ENCODE assay signal across 17 cellular contexts in genomic region chr2:106174056-106174455, GRCh38. TPM values are rescaled to one million over a fixed set of nuclear protein-coding genes. Genes with fewer than 3 reads are reported as not detected.
DNase-seq lines count a peak whose midpoint lies in the region; ATAC-seq and TF ChIP-seq lines count a peak whose summit lies in the region.
"Had no signal": no experiment of that assay in that cellular context is flagged by ENCODE, and none has a peak within 500 bp of the region (broad histone marks: within the 10 kb centered on the region; RNA-seq: fewer than 3 reads in every experiment).

No MANE protein-coding gene starts in this region.

- no peaks in the 10 kb centered on the region for H3K9me3 ChIP-seq in T-helper 17 cell (ENCODE audit: control insufficient read depth, low read length, poor library complexity, severe bottlenecking)
- H3K9me3 ChIP-seq: A549, SJSA1 had no signal

- no peak for ATAC-seq in activated naive CD8-positive, alpha-beta T cell treated with anti-CD3 and anti-CD28 coated beads, Interleukin-2, amount 50 U/mL, for 24 hours
- ATAC-seq in T-helper 17 cell (no peak), GM19328 (IDR thresholded peaks at IDR 0.05; ENCODE audit: unreplicated experiment) (no peak)
- ATAC-seq: A549 had no signal

- H3K36me3 Mint-ChIP-seq in activated naive CD8-positive, alpha-beta T cell treated with anti-CD3 and anti-CD28 coated beads for 36 hours, result peaks cover 9% of the 10 kb centered on the region
- peaks cover 4% of the 10 kb centered on the region for H3K36me3 Mint-ChIP-seq in activated naive CD8-positive, alpha-beta T cell treated with anti-CD3 and anti-CD28 coated beads, Interleukin-2, amount 50 U/mL, for 24 hours (ENCODE audit: low read depth)
- peaks cover 7% of the 10 kb centered on the region for H3K36me3 Mint-ChIP-seq in T-helper 17 cell (ENCODE audit: low read depth)

- no peak for TF ChIP-seq CTCF in GM13976 (IDR thresholded peaks at IDR 0.05; ENCODE audit: borderline replicate concordance, control extremely low read depth, extremely low read depth, insufficient read depth, missing control alignments)

- peak overlapping the region; percentile 63 for H3K27ac Mint-ChIP-seq in activated naive CD8-positive, alpha-beta T cell treated with anti-CD3 and anti-CD28 coated beads for 36 hours
- no peak overlapping the region for H3K27ac Mint-ChIP-seq in activated naive CD8-positive, alpha-beta T cell treated with anti-CD3 and anti-CD28 coated beads, Interleukin-2, amount 50 U/mL, for 24 hours
- H3K27ac Mint-ChIP-seq in T-helper 17 cell, result peak overlapping the region; percentile 4

- no peaks in the 10 kb centered on the region for H3K9me3 Mint-ChIP-seq in activated naive CD8-positive, alpha-beta T cell treated with anti-CD3 and anti-CD28 coated beads for 36 hours
- H3K9me3 Mint-ChIP-seq in activated naive CD8-positive, alpha-beta T cell treated with anti-CD3 and anti-CD28 coated beads, Interleukin-2, amount 50 U/mL, for 24 hours, result no peaks in the 10 kb centered on the region
- H3K9me3 Mint-ChIP-seq: CD14-positive monocyte had no signal

- H3K4me3 Mint-ChIP-seq in activated naive CD8-positive, alpha-beta T cell treated with anti-CD3 and anti-CD28 coated beads for 36 hours, result no peak overlapping the region
- no peak overlapping the region for H3K4me3 Mint-ChIP-seq in activated naive CD8-positive, alpha-beta T cell treated with anti-CD3 and anti-CD28 coated beads, Interleukin-2, amount 50 U/mL, for 24 hours
- peak overlapping the region; percentile 36 for H3K4me3 Mint-ChIP-seq in T-helper 17 cell
- H3K4me3 Mint-ChIP-seq: CD14-positive monocyte had no signal

- peaks cover 55% of the 10 kb centered on the region for H3K4me1 Mint-ChIP-seq in activated naive CD8-positive, alpha-beta T cell treated with anti-CD3 and anti-CD28 coated beads for 36 hours
- H3K4me1 Mint-ChIP-seq in activated naive CD8-positive, alpha-beta T cell treated with anti-CD3 and anti-CD28 coated beads, Interleukin-2, amount 50 U/mL, for 24 hours, result peaks cover 50% of the 10 kb centered on the region
- H3K4me1 Mint-ChIP-seq in T-helper 17 cell, result peaks cover 33% of the 10 kb centered on the region

- in situ Hi-C loops in GM13976 (cut with MboI; ENCODE audit: low sequenced_read_pairs, unreplicated experiment), result no loop called here

- DNase-seq in activated naive CD8-positive, alpha-beta T cell treated with anti-CD3 and anti-CD28 coated beads for 36 hours, result no peak
- DNase-seq in activated naive CD8-positive, alpha-beta T cell treated with anti-CD3 and anti-CD28 coated beads, Interleukin-2, amount 50 U/mL, for 24 hours, result no peak
- DNase-seq in T-helper 17 cell, result no peak
- DNase-seq in myocyte (ENCODE audit: low read depth), result peak; percentile 36
- no peak for DNase-seq in hippocampal formation (lab: John Stamatoyannopoulos, UW)
- DNase-seq in NCI-H748 treated with DMSO at 0.1 percent for 48 hours (lab: John Stamatoyannopoulos, UW), result no peak
- DNase-seq in GM13976 (ENCODE audit: low spot score), result no peak
- DNase-seq: Calu3, DMS79, NCI-H1436, NCI-H2081, NCI-H510A treated with DMSO at 0.1 percent for 48 hours, PC-9 had no signal

- H3K27me3 Mint-ChIP-seq in activated naive CD8-positive, alpha-beta T cell treated with anti-CD3 and anti-CD28 coated beads for 36 hours, result no peaks in the 10 kb centered on the region
- H3K27me3 Mint-ChIP-seq in activated naive CD8-positive, alpha-beta T cell treated with anti-CD3 and anti-CD28 coated beads, Interleukin-2, amount 50 U/mL, for 24 hours, result no peaks in the 10 kb centered on the region
- H3K27me3 Mint-ChIP-seq in T-helper 17 cell, result no peaks in the 10 kb centered on the region

RNA-seq across cellular contexts. Expression of gene UXS1, which starts 20.0 kb away (rescaled TPM):
- 10 to 100 TPM; 43.4 to 44.5 TPM for total RNA-seq in activated naive CD8-positive, alpha-beta T cell treated with anti-CD3 and anti-CD28 coated beads for 36 hours
- total RNA-seq in T-helper 17 cell, result 100 to 1,000 TPM in 1 of 2 donors, 10 to 100 TPM in 1; 96.4 to 106 TPM
- 51.0 and 51.1 TPM in 2 replicates for total RNA-seq in myocyte
- polyA plus RNA-seq in myocyte (2012), result 34.1 TPM
